In the genomic region with DNA sequence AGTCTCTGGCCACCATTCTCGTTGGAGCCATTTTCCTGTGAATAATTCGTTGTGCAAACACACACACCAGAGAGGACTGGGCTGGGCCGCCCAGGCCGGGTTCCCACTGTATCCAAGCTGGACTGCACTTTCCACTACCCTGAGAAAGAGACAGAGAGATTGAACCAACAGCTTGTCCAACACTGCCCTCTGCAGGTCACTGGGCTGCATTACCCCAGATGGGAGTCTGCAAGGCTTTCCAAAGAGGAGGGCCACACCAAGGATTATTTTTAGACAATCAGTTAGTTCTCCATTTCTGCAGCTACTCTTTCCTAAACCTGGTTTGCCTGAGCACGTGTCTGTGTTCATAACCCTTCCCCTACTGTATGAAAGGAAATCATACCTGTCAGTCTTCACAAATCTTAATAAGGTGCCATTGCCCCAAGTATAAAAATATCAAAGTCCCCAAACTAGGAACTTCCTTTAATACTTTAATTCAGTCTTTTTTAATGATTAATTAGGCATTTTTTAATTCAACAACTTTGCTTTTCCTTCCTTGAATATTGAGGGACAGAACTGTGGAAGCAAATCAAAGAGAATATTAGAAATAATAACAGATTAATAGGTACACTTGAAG, we compare ENCODE assay signal across 8 cellular contexts. TPM values are rescaled to one million over a fixed set of nuclear protein-coding genes. Genes with fewer than 3 reads are reported as not detected.
A peak's percentile ranks its signal among the peaks of the same experiment; 100 is the strongest.
DNase-seq lines count a peak whose midpoint lies in the region; ATAC-seq and TF ChIP-seq lines count a peak whose summit lies in the region.

No MANE protein-coding gene starts in this region.

- no peaks in the 10 kb centered on the region for H3K36me3 Mint-ChIP-seq in CD4-positive, alpha-beta T cell (ENCODE audit: low read depth)

- CTCF ChIA-PET in CD4-positive, alpha-beta T cell (lab: Charles Lee) = interaction anchor here (0.6 to 3.5 kb wide), 11 partner anchors 10 to 730 kb away, joined by 3 to 23 read pairs (median 5); partner anchors contain the start of genes FGF1 and RNF14

- peak; percentile 98 for ATAC-seq in CD4-positive, alpha-beta T cell (ENCODE audit: poor library complexity)
- ATAC-seq in GM21367 (IDR thresholded peaks at IDR 0.05; ENCODE audit: unreplicated experiment) = peak; percentile 78
- peak; percentile 92 for ATAC-seq in RWPE2 (ENCODE audit: low read depth)

- H3K4me3 ChIP-seq in RWPE2 (ENCODE audit: severe bottlenecking) (no peak overlapping the region), foreskin fibroblast (ENCODE audit: low read depth in 1 of 2, low read length in 2 of 2) (no peak overlapping the region), neutrophil (ENCODE audit: low read depth in 1 of 2, low read length in 1 of 2) (no peak overlapping the region), subcutaneous abdominal adipose tissue (ENCODE audit: low read depth in 1 of 5, low read length in 5 of 5) (no peak overlapping the region)

- TF ChIP-seq CTCF in CD4-positive, alpha-beta T cell (IDR thresholded peaks at IDR 0.05) = peak; percentile 82
- TF ChIP-seq CTCF in LNCAP (IDR thresholded peaks at IDR 0.05) (peak; percentile 96), RWPE2 (IDR thresholded peaks at IDR 0.05; ENCODE audit: poor library complexity, severe bottlenecking) (peak; percentile 99), foreskin fibroblast (IDR thresholded peaks at IDR 0.05; ENCODE audit: low read depth, low read length) (peak; percentile 92), neutrophil (IDR thresholded peaks at IDR 0.05) (peak; percentile 93)

- H3K9me3 Mint-ChIP-seq in CD4-positive, alpha-beta T cell = no peaks in the 10 kb centered on the region

- H3K4me3 Mint-ChIP-seq in CD4-positive, alpha-beta T cell = no peak overlapping the region

- H3K9ac ChIP-seq in subcutaneous abdominal adipose tissue (ENCODE audit: low read length in 5 of 5) = peak overlapping the region in 1 of 5 donors; percentile 64

- H3K27me3 Mint-ChIP-seq in CD4-positive, alpha-beta T cell = no peaks in the 10 kb centered on the region

- no peak overlapping the region for H3K27ac ChIP-seq in CD4-positive, alpha-beta T cell (ENCODE audit: low read depth, low read length)
- H3K27ac ChIP-seq in RWPE2 (ENCODE audit: poor library complexity, severe bottlenecking) (no peak overlapping the region), neutrophil (no peak overlapping the region), subcutaneous abdominal adipose tissue (ENCODE audit: low read depth, low read length) (peak overlapping the region; percentile 72)

- H3K27me3 ChIP-seq in CD4-positive, alpha-beta T cell (ENCODE audit: control insufficient read depth, insufficient read depth, low read length) = no peaks in the 10 kb centered on the region
- H3K27me3 ChIP-seq in RWPE2 (ENCODE audit: insufficient read depth, poor library complexity, severe bottlenecking) = no peaks in the 10 kb centered on the region
- H3K27me3 ChIP-seq in neutrophil = peaks cover 5% of the 10 kb centered on the region
- no peaks in the 10 kb centered on the region for H3K27me3 ChIP-seq in subcutaneous abdominal adipose tissue (ENCODE audit: control insufficient read depth in 5 of 5, insufficient read depth in 4 of 5, low read length in 5 of 5)

- no peaks in the 10 kb centered on the region; the same call in 1 of the 2 replicates for H3K36me3 ChIP-seq in RWPE2 (ENCODE audit: low read depth)
- H3K36me3 ChIP-seq in neutrophil = no peaks in the 10 kb centered on the region
- H3K36me3 ChIP-seq in subcutaneous abdominal adipose tissue (ENCODE audit: control insufficient read depth in 5 of 5, insufficient read depth in 5 of 5, low read length in 5 of 5) = no peaks in the 10 kb centered on the region

- H3K4me1 ChIP-seq in RWPE2 (ENCODE audit: insufficient read depth, poor library complexity, severe bottlenecking) (no peaks in the 10 kb centered on the region), neutrophil (ENCODE audit: control insufficient read depth in 1 of 2, insufficient read depth in 1 of 2, low read depth in 1 of 2, low read length in 1 of 2) (no peaks in the 10 kb centered on the region), subcutaneous abdominal adipose tissue (ENCODE audit: control insufficient read depth in 5 of 5, insufficient read depth in 5 of 5, low read length in 5 of 5) (peaks cover 14 to 71% (median 44%) of the 10 kb centered on the region in 5 donors)

- intact Hi-C loops in CD4-positive, alpha-beta T cell (cut with DNase I, micrococcal nuclease) = loop anchor here (1.0 to 10.0 kb wide), 8 partner anchors 44 to 1004 kb away; no protein-coding TSS in a partner anchor

- POLR2A ChIA-PET in CD4-positive, alpha-beta T cell (lab: Charles Lee) = no interaction called here

- no peaks in the 10 kb centered on the region for H3K4me1 Mint-ChIP-seq in CD4-positive, alpha-beta T cell (ENCODE audit: low read depth)

- no peak overlapping the region for H3K27ac Mint-ChIP-seq in CD4-positive, alpha-beta T cell

- peak; percentile 52 to 81 (median 68) for DNase-seq in CD4-positive, alpha-beta T cell
- no peak for DNase-seq in RWPE2 (ENCODE audit: low spot score)
- peak; percentile 57 to 60 for DNase-seq in activated T-helper 1 cell treated with anti-CD3 and anti-CD28 coated beads, Interleukin-2, amount 50 U/mL, for 16 hours (ENCODE audit: low read depth in 1 of 2, low spot score in 1 of 2)
- peak; percentile 81 to 94 for DNase-seq in foreskin fibroblast

- H3K9me3 ChIP-seq in CD4-positive, alpha-beta T cell (ENCODE audit: control insufficient read depth, low read length) = no peaks in the 10 kb centered on the region
- H3K9me3 ChIP-seq in RWPE2 (ENCODE audit: severe bottlenecking) = no peaks in the 10 kb centered on the region
- no peaks in the 10 kb centered on the region for H3K9me3 ChIP-seq in neutrophil
- H3K9me3 ChIP-seq in subcutaneous abdominal adipose tissue (ENCODE audit: control insufficient read depth in 5 of 5, low read length in 5 of 5) = no peaks in the 10 kb centered on the region

RNA-seq across cellular contexts. Expression of gene FGF1, which starts 13.3 kb away (rescaled TPM):
- not detected for total RNA-seq in CD4-positive, alpha-beta T cell
